16 cellular contexts compared by ENCODE assay signal in the genomic region with DNA sequence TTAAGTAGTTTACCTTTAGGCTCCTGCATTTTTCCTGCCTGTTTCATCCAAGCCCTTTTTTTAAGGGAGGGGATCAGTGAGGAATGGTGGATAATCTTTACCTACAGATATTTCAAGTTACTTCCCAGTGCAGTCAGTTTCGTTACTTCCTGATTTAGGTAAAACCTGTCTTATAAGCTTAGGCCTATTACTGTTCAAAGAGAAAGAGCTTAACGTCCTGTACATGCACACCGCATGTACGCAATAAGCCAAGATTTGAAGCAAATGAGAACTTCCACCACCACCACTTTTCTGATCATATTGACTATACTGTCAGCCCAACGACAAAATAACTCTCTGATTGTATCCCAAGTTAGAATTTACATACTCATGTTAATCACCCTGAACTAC. TPM values are rescaled to one million over a fixed set of nuclear protein-coding genes. Genes with fewer than 3 reads are reported as not detected.
DNase-seq lines count a peak whose midpoint lies in the region; ATAC-seq and TF ChIP-seq lines count a peak whose summit lies in the region.
"Had no signal": no experiment of that assay in that cellular context is flagged by ENCODE, and none has a peak within 500 bp of the region (broad histone marks: within the 10 kb centered on the region; RNA-seq: fewer than 3 reads in every experiment).

No MANE protein-coding gene starts in this region.

- ATAC-seq in esophagus mucosa (peak; percentile 75), GM21367 (IDR thresholded peaks at IDR 0.05; ENCODE audit: unreplicated experiment) (no peak), right lobe of liver (no peak)

- POLR2A ChIA-PET in A673 (lab: Charles Lee; ENCODE audit: low non-redundant PET): no interaction called here

- TF ChIP-seq POLR2A in right lobe of liver (IDR thresholded peaks at IDR 0.05): no peak

- H3K4me1 Mint-ChIP-seq in HFFc6 (ENCODE audit: low read depth): peaks cover 11% of the 10 kb centered on the region

- H3K79me2 ChIP-seq in parathyroid adenoma: no peaks in the 10 kb centered on the region

- H3K36me3 ChIP-seq in A673 (ENCODE audit: insufficient read depth, low read length, poor library complexity, severe bottlenecking): peaks cover 16% of the 10 kb centered on the region
- peaks cover 18% of the 10 kb centered on the region for H3K36me3 ChIP-seq in adipocyte (ENCODE audit: control insufficient read depth, insufficient read depth, low read length, severe bottlenecking)
- no peaks in the 10 kb centered on the region for H3K36me3 ChIP-seq in parathyroid adenoma (ENCODE audit: control insufficient read depth, insufficient read depth, low read length)
- H3K36me3 ChIP-seq in right lobe of liver: peaks cover 0 to 13% (median 3%) of the 10 kb centered on the region in 4 donors

- no peak overlapping the region for H3K4me2 ChIP-seq in parathyroid adenoma (ENCODE audit: low read length)

- no TSS peak for BruUV-seq in A673 (replicated peaks; lab: Mats Ljungman, UMichigan)

- peak overlapping the region; percentile 36 for H3K4me3 ChIP-seq in A673 (ENCODE audit: low read depth, low read length, poor library complexity, severe bottlenecking)
- peak overlapping the region; percentile 94 for H3K4me3 ChIP-seq in adipocyte (ENCODE audit: low read length)
- H3K4me3 ChIP-seq in parathyroid adenoma (ENCODE audit: low read depth, low read length): peak overlapping the region; percentile 8
- no peak overlapping the region for H3K4me3 ChIP-seq in right lobe of liver

- no peaks in the 10 kb centered on the region for H3K36me3 Mint-ChIP-seq in HFFc6 (ENCODE audit: low read depth)
- H3K36me3 Mint-ChIP-seq: immature natural killer cell had no signal

- H3K27ac Mint-ChIP-seq in HFFc6: no peak overlapping the region
- H3K27ac Mint-ChIP-seq: activated T-cell treated with anti-CD3 and anti-CD28 coated beads, Interleukin-2, amount 50 U/mL, for 72 hours; B cell; immature natural killer cell had no signal

- H3K4me1 ChIP-seq in A673 (ENCODE audit: insufficient read depth, low read length, poor library complexity, severe bottlenecking) (peaks cover 3% of the 10 kb centered on the region), adipocyte (ENCODE audit: control insufficient read depth, insufficient read depth, low read length) (peaks cover 47% of the 10 kb centered on the region), parathyroid adenoma (no peaks in the 10 kb centered on the region), right lobe of liver (peaks cover 0 to 48% (median 8%) of the 10 kb centered on the region in 4 donors)

- H3K27me3 Mint-ChIP-seq in HFFc6 (ENCODE audit: insufficient read depth): peaks cover 18% of the 10 kb centered on the region

- no peak for DNase-seq in A673 (ENCODE audit: low spot score)
- no peak for DNase-seq in adipocyte (ENCODE audit: low read depth)
- DNase-seq in right lobe of liver: no peak
- DNase-seq in SIG-M5 (lab: John Stamatoyannopoulos, UW): no peak
- no peak for DNase-seq in HFFc6
- DNase-seq: activated T-cell treated with anti-CD3 and anti-CD28 coated beads, Interleukin-2, amount 50 U/mL, for 72 hours; EL; immature natural killer cell; NCI-H187; stimulated activated CD4-positive, alpha-beta T cell treated with anti-CD3 and anti-CD28 coated beads, Interleukin-15, amount 100 ng/mL, for 24 hours had no signal

- H3K27ac ChIP-seq in A673 (ENCODE audit: low read depth, low read length, poor library complexity, severe bottlenecking): no peak overlapping the region
- H3K27ac ChIP-seq in parathyroid adenoma: no peak overlapping the region
- H3K27ac ChIP-seq in right lobe of liver: peak overlapping the region in 1 of 3 donors; percentile 97
- H3K27ac ChIP-seq: brain microvascular endothelial cell had no signal

- H3K9me3 ChIP-seq in A673 (ENCODE audit: low read depth, low read length, poor library complexity, severe bottlenecking) (no peaks in the 10 kb centered on the region), adipocyte (ENCODE audit: control insufficient read depth, low read length) (no peaks in the 10 kb centered on the region), parathyroid adenoma (ENCODE audit: control insufficient read depth, low read length) (no peaks in the 10 kb centered on the region), right lobe of liver (no peaks in the 10 kb centered on the region)

- CTCF ChIA-PET in A673 (lab: Charles Lee): no interaction called here

- intact Hi-C loops in A673 (cut with micrococcal nuclease; ENCODE audit: unreplicated experiment) (no loop called here), right lobe of liver (cut with DNase I) (no loop called here)

- H2AFZ ChIP-seq in parathyroid adenoma: no peak overlapping the region

- no peak for TF ChIP-seq CTCF in A673 (conservative IDR thresholded peaks at IDR 0.05; ENCODE audit: low read depth, low read length)
- no peak for TF ChIP-seq CTCF in parathyroid adenoma (IDR thresholded peaks at IDR 0.05)
- no peak for TF ChIP-seq CTCF in right lobe of liver (IDR thresholded peaks at IDR 0.05)
- no peak for TF ChIP-seq CTCF in HFFc6 (IDR thresholded peaks at IDR 0.05)

- no peak overlapping the region for H3K4me3 Mint-ChIP-seq in HFFc6
- H3K4me3 Mint-ChIP-seq: activated T-cell treated with anti-CD3 and anti-CD28 coated beads, Interleukin-2, amount 50 U/mL, for 72 hours; B cell; immature natural killer cell; neural crest cell had no signal

- peak overlapping the region; percentile 97 for H3K9ac ChIP-seq in adipocyte (ENCODE audit: low read length)
- no peak overlapping the region for H3K9ac ChIP-seq in parathyroid adenoma

- no peaks in the 10 kb centered on the region for H3K27me3 ChIP-seq in A673 (replicated peaks; ENCODE audit: insufficient read depth, low read depth, low read length, poor library complexity)
- H3K27me3 ChIP-seq in adipocyte (replicated peaks; ENCODE audit: control insufficient read depth, insufficient read depth, low read length): no peaks in the 10 kb centered on the region
- peaks cover 4% of the 10 kb centered on the region for H3K27me3 ChIP-seq in parathyroid adenoma (ENCODE audit: control insufficient read depth, insufficient read depth, low read length)
- no peaks in the 10 kb centered on the region for H3K27me3 ChIP-seq in right lobe of liver
- H3K27me3 ChIP-seq: brain microvascular endothelial cell had no signal

- 57% methylated on average over 5 of the region's 5 CpGs for WGBS in right lobe of liver (ENCODE audit: insufficient coverage, low coverage, low lambda C conversion rate, missing lambda C conversion rate)

- no peaks in the 10 kb centered on the region for H3K9me3 Mint-ChIP-seq in HFFc6
- H3K9me3 Mint-ChIP-seq: activated T-cell treated with anti-CD3 and anti-CD28 coated beads, Interleukin-2, amount 50 U/mL, for 72 hours; neural crest cell had no signal

RNA-seq across cellular contexts. Expression of a gene that starts 5.2 kb away (rescaled TPM):
- total RNA-seq in A673 (2021) (41.2 and 42.9 TPM in 2 replicates), esophagus mucosa (37.2 TPM), right lobe of liver (10 to 100 TPM; 23.0 to 45.3 (median 39.6) TPM)
- 1 to 10 TPM in 4 of 6 experiments, under 1 TPM in 2; 0.69 to 6.2 (median 4.4) TPM for total RNA-seq in HFFc6 (2021; fragmentation: NEBNext Ultra II Directional; extraction: Animal tissue kit (Norgen Biotek cat#: 25700))
- total RNA-seq: activated T-cell treated with anti-CD3 and anti-CD28 coated beads, Interleukin-2, amount 50 U/mL, for 72 hours; B cell had no signal

Comparison
In these comparisons a context has a peak if more than half of its experiments do, and no peak if none do; other contexts are left out.
1. H3K4me3 ChIP-seq: peak in A673 (single experiment), adipocyte (single experiment) and parathyroid adenoma (single experiment); none in right lobe of liver (0 of 3).